27 cellular contexts compared by ENCODE assay signal in the genomic region with DNA sequence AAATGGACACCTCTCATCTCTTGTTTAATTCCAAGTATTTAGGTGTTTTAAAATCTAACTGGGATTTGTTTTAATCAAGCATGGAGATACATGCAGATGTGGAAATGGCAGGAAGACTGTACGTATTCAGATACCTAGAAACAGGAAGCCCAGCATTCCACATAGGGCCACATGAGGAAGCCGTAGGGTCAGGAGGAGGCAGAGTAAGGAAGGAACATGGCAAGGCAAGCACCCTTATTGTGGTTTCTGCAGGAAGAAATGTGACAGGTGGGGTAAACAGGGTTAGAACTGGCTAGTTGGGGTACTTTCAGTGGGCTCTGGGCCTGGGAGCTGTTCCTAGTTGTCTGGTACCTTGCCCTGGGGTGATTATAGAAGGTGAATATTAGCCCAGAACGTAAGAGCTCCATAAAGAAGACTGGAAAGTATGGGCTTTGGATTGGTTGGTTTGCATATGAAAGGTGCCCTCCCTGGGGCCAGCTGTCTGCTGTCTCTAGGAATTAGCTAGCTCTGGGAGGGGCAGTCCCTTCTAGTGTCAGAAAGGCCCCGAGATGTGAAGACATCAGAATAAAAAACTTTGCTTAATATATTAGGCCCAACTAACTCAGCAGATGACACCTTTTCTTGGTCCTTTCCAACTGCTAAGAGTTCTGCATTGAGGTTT.
"Had no signal": no experiment of that assay in that cellular context is flagged by ENCODE, and none has a peak within 500 bp of the region (broad histone marks: within the 10 kb centered on the region; RNA-seq: fewer than 3 reads in every experiment).

No MANE protein-coding gene starts in this region.

- H3K36me3 Mint-ChIP-seq: activated naive CD8-positive, alpha-beta T cell; mesothelial cell of epicardium; naive B cell; stimulated activated naive B cell treated with anti-CD40 and anti-IgM and Interleukin-4, amounts not matched to agents 10 μg/mL and 1 μg/mL and 100 μg/mL, for 72 hours had no signal

- H3K27me3 ChIP-seq: esophagus squamous epithelium, right atrium auricular region, suprapubic skin, transverse colon had no signal

- FAIRE-seq: colon, frontal cortex, keratinocyte had no signal

- H3K9me3 ChIP-seq: esophagus squamous epithelium, right atrium auricular region, suprapubic skin, transverse colon had no signal

- H3K4me1 ChIP-seq: esophagus squamous epithelium, right atrium auricular region, suprapubic skin, transverse colon had no signal

- H3K36me3 ChIP-seq: esophagus squamous epithelium, right atrium auricular region, suprapubic skin, transverse colon had no signal

- H3K27me3 Mint-ChIP-seq: activated CD4-positive, alpha-beta T cell treated with anti-CD3 and anti-CD28 coated beads for 36 hours; naive B cell; stimulated activated naive B cell treated with anti-CD40 and anti-IgM and Interleukin-4, amounts not matched to agents 10 μg/mL and 1 μg/mL and 100 μg/mL, for 72 hours had no signal

- H3K4me3 Mint-ChIP-seq: activated CD4-positive, alpha-beta T cell treated with anti-CD3 and anti-CD28 coated beads for 36 hours; activated naive CD8-positive, alpha-beta T cell; activated T-cell treated with anti-CD3 and anti-CD28 coated beads, Interleukin-2, amount 50 U/mL, for 72 hours; mesothelial cell of epicardium; nephron progenitor cell; stimulated activated naive B cell treated with anti-CD40 and anti-IgM and Interleukin-4, amounts not matched to agents 10 μg/mL and 1 μg/mL and 100 μg/mL, for 72 hours had no signal

- H3K27ac ChIP-seq: epithelial cell of prostate, esophagus squamous epithelium, right atrium auricular region, suprapubic skin, transverse colon had no signal

- H3K4me1 Mint-ChIP-seq: activated CD4-positive, alpha-beta T cell treated with anti-CD3 and anti-CD28 coated beads for 36 hours; naive B cell; stimulated activated naive B cell treated with anti-CD40 and anti-IgM and Interleukin-4, amounts not matched to agents 10 μg/mL and 1 μg/mL and 100 μg/mL, for 72 hours had no signal

- H3K4me3 ChIP-seq: esophagus squamous epithelium, right atrium auricular region, suprapubic skin, transverse colon had no signal

- ATAC-seq: activated CD4-positive, alpha-beta T cell treated with anti-CD3 and anti-CD28 coated beads for 36 hours; activated T-cell treated with anti-CD3 and anti-CD28 coated beads, Interleukin-2, amount 50 U/mL, for 72 hours; left cardiac atrium; left ventricle myocardium superior; stimulated activated naive B cell treated with anti-CD40 and anti-IgM and Interleukin-4, amounts not matched to agents 10 μg/mL and 1 μg/mL and 100 μg/mL, for 72 hours had no signal

- H3K27ac Mint-ChIP-seq: activated CD4-positive, alpha-beta T cell treated with anti-CD3 and anti-CD28 coated beads for 36 hours; activated naive CD8-positive, alpha-beta T cell; activated T-cell treated with anti-CD3 and anti-CD28 coated beads, Interleukin-2, amount 50 U/mL, for 72 hours; mesothelial cell of epicardium; nephron progenitor cell; stimulated activated naive B cell treated with anti-CD40 and anti-IgM and Interleukin-4, amounts not matched to agents 10 μg/mL and 1 μg/mL and 100 μg/mL, for 72 hours had no signal

- H3K9me3 Mint-ChIP-seq: mesothelial cell of epicardium, nephron progenitor cell had no signal

- DNase-seq: activated CD4-positive, alpha-beta T cell treated with anti-CD3 and anti-CD28 coated beads for 36 hours; activated CD4-positive, CD25-positive, alpha-beta regulatory T cell; activated naive CD4-positive, alpha-beta T cell; activated T-cell treated with anti-CD3 and anti-CD28 coated beads for 4 hours; activated T-cell treated with anti-CD3 and anti-CD28 coated beads, Interleukin-2, amount 50 U/mL, for 72 hours; anterior cingulate cortex; dermis blood vessel endothelial cell; effector CD4-positive, alpha-beta T cell; esophagus squamous epithelium; left cardiac atrium; left ventricle myocardium superior; naive B cell; nephron progenitor cell; occipital lobe; stimulated activated CD4-positive, alpha-beta T cell treated with anti-CD3 and anti-CD28 coated beads, Interleukin-15, amount 100 ng/mL, for 24 hours; stimulated activated CD4-positive, alpha-beta T cell treated with anti-CD3 and anti-CD28 coated beads, Interleukin-2, amount 100 ng/mL, for 24 hours; stimulated activated naive B cell treated with anti-CD40 and anti-IgM and Interleukin-4, amounts not matched to agents 10 μg/mL and 1 μg/mL and 100 μg/mL, for 72 hours; T-helper 2 cell; transverse colon had no signal
